In genomic region chr22:30637701-30638114, GRCh38 we compare ENCODE assay signal across 9 cellular contexts. TPM values are rescaled to one million over a fixed set of nuclear protein-coding genes. Genes with fewer than 3 reads are reported as not detected.
A peak's percentile ranks its signal among the peaks of the same experiment; 100 is the strongest.
DNase-seq lines count a peak whose midpoint lies in the region; ATAC-seq and TF ChIP-seq lines count a peak whose summit lies in the region.
"Had no signal": no experiment of that assay in that cellular context is flagged by ENCODE, and none has a peak within 500 bp of the region (broad histone marks: within the 10 kb centered on the region; RNA-seq: fewer than 3 reads in every experiment).

No MANE protein-coding gene starts in this region.

- no peaks in the 10 kb centered on the region for H3K9me3 Mint-ChIP-seq in activated T-cell treated with anti-CD3 and anti-CD28 coated beads, Interleukin-2, amount 50 U/mL, for 72 hours
- H3K9me3 Mint-ChIP-seq in effector memory CD8-positive, alpha-beta T cell: no peaks in the 10 kb centered on the region

- peak overlapping the region; percentile 84 to 91 for H3K4me3 Mint-ChIP-seq in activated T-cell treated with anti-CD3 and anti-CD28 coated beads, Interleukin-2, amount 50 U/mL, for 72 hours
- peak overlapping the region; percentile 45 to 47 for H3K4me3 Mint-ChIP-seq in effector memory CD8-positive, alpha-beta T cell

- TF ChIP-seq EP300 in ovary (IDR thresholded peaks at IDR 0.05): no peak

- H3K36me3 Mint-ChIP-seq in activated T-cell treated with anti-CD3 and anti-CD28 coated beads, Interleukin-2, amount 50 U/mL, for 72 hours (ENCODE audit: insufficient read depth in 2 of 2): peaks cover 6 to 7% of the 10 kb centered on the region in 2 donors
- H3K36me3 Mint-ChIP-seq in effector memory CD8-positive, alpha-beta T cell (ENCODE audit: insufficient read depth): peaks cover 3% of the 10 kb centered on the region

- peak overlapping the region; percentile 1 to 44 for H3K4me3 ChIP-seq in stomach smooth muscle (ENCODE audit: low read length in 2 of 2)
- H3K4me3 ChIP-seq in ovary: no peak overlapping the region

- DNase-seq in activated T-cell treated with anti-CD3 and anti-CD28 coated beads, Interleukin-2, amount 50 U/mL, for 72 hours: no peak
- no peak for DNase-seq in activated T-cell treated with anti-CD3 and anti-CD28 coated beads, Interleukin-2, amount 50 U/mL, for 48 hours
- no peak for DNase-seq in effector memory CD8-positive, alpha-beta T cell
- DNase-seq in ovary: no peak
- no peak for DNase-seq in NCI-H1694 treated with DMSO at 0.1 percent for 48 hours (lab: John Stamatoyannopoulos, UW)
- DNase-seq: activated effector memory CD4-positive, alpha-beta T cell treated with anti-CD3 and anti-CD28 coated beads, Interleukin-2, amount 50 U/mL, for 16 hours; MM.1S; SHP77 had no signal

- H3K9me3 ChIP-seq in stomach smooth muscle (ENCODE audit: control insufficient read depth in 2 of 2, low read length in 2 of 2): no peaks in the 10 kb centered on the region
- no peaks in the 10 kb centered on the region for H3K9me3 ChIP-seq in ovary

- ATAC-seq in activated T-cell treated with anti-CD3 and anti-CD28 coated beads, Interleukin-2, amount 50 U/mL, for 72 hours (replicated peaks in 1 of 2): no peak
- no peak for ATAC-seq in effector memory CD8-positive, alpha-beta T cell (replicated peaks)

- TF ChIP-seq POLR2A in ovary (IDR thresholded peaks at IDR 0.05): no peak

- H3K4me1 Mint-ChIP-seq in activated T-cell treated with anti-CD3 and anti-CD28 coated beads, Interleukin-2, amount 50 U/mL, for 72 hours (ENCODE audit: low read depth): peaks cover 36% of the 10 kb centered on the region
- peaks cover 14 to 23% of the 10 kb centered on the region in 2 donors for H3K4me1 Mint-ChIP-seq in effector memory CD8-positive, alpha-beta T cell (ENCODE audit: low read depth in 2 of 2)

- H3K27ac Mint-ChIP-seq in activated T-cell treated with anti-CD3 and anti-CD28 coated beads, Interleukin-2, amount 50 U/mL, for 72 hours: no peak overlapping the region
- H3K27ac Mint-ChIP-seq in effector memory CD8-positive, alpha-beta T cell: peak overlapping the region in 1 of 2 donors; percentile 12

- intact Hi-C loops in ovary (cut with DNase I): loop anchor here in 3 of 4 donors (10.0 kb wide), 4 partner anchors 57 to 507 kb away; partner anchors contain the start of genes OSBP2 (in 1 of the 3) and PLA2G3 (in 1 of the 3)

- no peak overlapping the region for H3K9ac ChIP-seq in stomach smooth muscle (ENCODE audit: low read length in 2 of 2)

- no peak for TF ChIP-seq CTCF in ovary (IDR thresholded peaks at IDR 0.05)

- no peak overlapping the region for H3K27ac ChIP-seq in stomach smooth muscle (ENCODE audit: low read length)
- H3K27ac ChIP-seq in ovary: no peak overlapping the region

- H3K27me3 ChIP-seq in stomach smooth muscle (ENCODE audit: control insufficient read depth in 1 of 2, insufficient read depth in 2 of 2, low read length in 2 of 2) (no peaks in the 10 kb centered on the region), ovary (no peaks in the 10 kb centered on the region)

- no peaks in the 10 kb centered on the region for H3K27me3 Mint-ChIP-seq in activated T-cell treated with anti-CD3 and anti-CD28 coated beads, Interleukin-2, amount 50 U/mL, for 72 hours (ENCODE audit: low read depth)
- H3K27me3 Mint-ChIP-seq in effector memory CD8-positive, alpha-beta T cell: no peaks in the 10 kb centered on the region

- H3K4me1 ChIP-seq in stomach smooth muscle (ENCODE audit: control insufficient read depth, insufficient read depth, low read length): peaks cover 33% of the 10 kb centered on the region
- peaks cover 15% of the 10 kb centered on the region for H3K4me1 ChIP-seq in ovary (ENCODE audit: insufficient read depth)

- H3K36me3 ChIP-seq in stomach smooth muscle (ENCODE audit: control insufficient read depth in 2 of 2, insufficient read depth in 2 of 2, low read length in 2 of 2) (no peaks in the 10 kb centered on the region), ovary (no peaks in the 10 kb centered on the region)

- 56 to 75% (median 65%) methylated on average over 1 of the region's 1 CpG for WGBS in ovary, 3 donors

RNA-seq across cellular contexts. Expression of gene SLC35E4, which starts 2.1 kb away (rescaled TPM):
- 1 to 10 TPM; 6.6 to 8.8 TPM for total RNA-seq in activated T-cell treated with anti-CD3 and anti-CD28 coated beads, Interleukin-2, amount 50 U/mL, for 72 hours
- total RNA-seq in ovary: 1 to 10 TPM; 3.1 to 6.7 (median 3.7) TPM
- 1 to 10 TPM in 1 of 2 donors, under 1 TPM in 1; 0.90 to 3.0 TPM for polyA plus RNA-seq in ovary

RNA-seq across cellular contexts. Expression of gene DUSP18, which starts 30.0 kb away (rescaled TPM):
- 10 to 100 TPM in 1 of 2 donors, 1 to 10 TPM in 1; 9.7 to 14.3 TPM for total RNA-seq in activated T-cell treated with anti-CD3 and anti-CD28 coated beads, Interleukin-2, amount 50 U/mL, for 72 hours
- 10 to 100 TPM in 1 of 7 donors, 1 to 10 TPM in 6; 3.3 to 18.5 (median 5.7) TPM for total RNA-seq in ovary
- polyA plus RNA-seq in ovary: 1 to 10 TPM; 3.7 to 5.9 TPM

RNA-seq across cellular contexts. Expression of gene TCN2, which starts 30.7 kb away (rescaled TPM):
- total RNA-seq in activated T-cell treated with anti-CD3 and anti-CD28 coated beads, Interleukin-2, amount 50 U/mL, for 72 hours: 1 to 10 TPM in 1 of 2 donors, under 1 TPM in 1; 0.44 to 1.3 TPM
- 10 to 100 TPM in 4 of 7 donors, 1 to 10 TPM in 3; 5.1 to 33.9 (median 15.6) TPM for total RNA-seq in ovary
- 10 to 100 TPM; 13.4 to 27.9 TPM for polyA plus RNA-seq in ovary

RNA-seq across cellular contexts. Expression of gene PES1, which starts 46.0 kb away (rescaled TPM):
- total RNA-seq in activated T-cell treated with anti-CD3 and anti-CD28 coated beads, Interleukin-2, amount 50 U/mL, for 72 hours: 10 to 100 TPM; 75.7 to 90.4 TPM
- 10 to 100 TPM; 29.0 to 82.3 (median 63.7) TPM for total RNA-seq in ovary
- 10 to 100 TPM; 50.1 to 62.5 TPM for polyA plus RNA-seq in ovary

RNA-seq across cellular contexts. Expression of gene OSBP2, which starts 57.0 kb away (rescaled TPM):
- total RNA-seq in activated T-cell treated with anti-CD3 and anti-CD28 coated beads, Interleukin-2, amount 50 U/mL, for 72 hours: 10 to 100 TPM in 1 of 2 donors, 1 to 10 TPM in 1; 7.2 to 11.9 TPM
- 1 to 10 TPM; 1.4 to 5.1 (median 1.4) TPM for total RNA-seq in ovary
- polyA plus RNA-seq in ovary: 1 to 10 TPM; 1.3 to 3.3 TPM
